ENCODE assay signal across 1 cellular context in the genomic region with DNA sequence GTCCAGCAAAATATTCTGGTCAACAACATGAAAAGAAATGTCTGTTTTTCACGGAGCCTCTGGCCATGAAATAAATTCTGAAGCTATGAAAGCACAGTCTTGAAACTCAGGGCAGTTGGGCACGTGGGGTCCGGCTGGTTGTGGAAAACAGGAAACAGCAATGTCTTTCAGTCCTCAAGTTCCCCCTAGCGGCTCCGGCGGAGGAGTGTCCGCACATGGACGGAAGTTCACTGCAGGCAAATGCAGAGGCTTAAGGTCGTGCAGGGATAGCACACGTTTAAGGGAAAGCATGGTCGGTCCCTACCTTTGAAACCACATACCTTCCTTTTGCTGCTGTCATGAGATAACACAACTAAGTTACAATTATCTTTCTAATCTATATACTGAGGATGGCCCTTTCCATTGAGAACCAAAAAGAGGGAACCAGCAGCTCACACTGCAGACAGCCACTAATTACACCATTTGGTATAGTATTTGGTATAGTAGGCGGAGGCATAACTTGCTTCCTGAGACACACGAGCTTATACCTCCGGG.
TF ChIP-seq lines count a peak whose summit lies in the region.

No MANE protein-coding gene starts in this region.

TF ChIP-seq in endothelial cell of umbilical vein, 7 proteins besides CTCF, POLR2A, EP300 and RAD21 (continued from another document):
- TF ChIP-seq GATA2 (IDR thresholded peaks at IDR 0.05; ENCODE audit: insufficient read depth, insufficient read length, low read depth, low read length), result no peak
TF ChIP-seq in endothelial cell of umbilical vein: peak in this region for 2.
